18 cellular contexts compared by ENCODE assay signal in genomic region chr13:34561033-34561432, GRCh38.
DNase-seq lines count a peak whose midpoint lies in the region; ATAC-seq and TF ChIP-seq lines count a peak whose summit lies in the region.
"Had no signal": no experiment of that assay in that cellular context is flagged by ENCODE, and none has a peak within 500 bp of the region (broad histone marks: within the 10 kb centered on the region; RNA-seq: fewer than 3 reads in every experiment).

No MANE protein-coding gene starts in this region.

- H3K27me3 ChIP-seq in adrenal gland, result no peaks in the 10 kb centered on the region
- H3K27me3 ChIP-seq: BLaER1 had no signal

- H3K4me3 ChIP-seq in adrenal gland, result no peak overlapping the region
- H3K4me3 ChIP-seq: BLaER1, GM12878, HAP-1 had no signal

- DNase-seq in middle frontal gyrus (ENCODE audit: extremely low spot score, low spot score) (peak; percentile 33), occipital lobe (lab: John Stamatoyannopoulos, UW) (peak; percentile 37), adrenal gland (no peak), T-helper 1 cell (no peak), GDM1 (lab: John Stamatoyannopoulos, UW) (no peak)
- DNase-seq: Caco-2; CD4-positive, CD25-positive, alpha-beta regulatory T cell; CD8-positive, alpha-beta T cell; DMS153; DND-41; GOT3; HFFc6 had no signal

- no peaks in the 10 kb centered on the region for H3K4me1 ChIP-seq in adrenal gland (replicated peaks in 1 of 2)
- H3K4me1 ChIP-seq: BLaER1, HAP-1 had no signal

- no peak for TF ChIP-seq CTCF in adrenal gland (IDR thresholded peaks at IDR 0.05)

- TF ChIP-seq POLR2A in adrenal gland (IDR thresholded peaks at IDR 0.05), result no peak

- intact Hi-C loops in adrenal gland (cut with DNase I), result no loop called here

- WGBS in adrenal gland, 4 donors, result 72 to 89% (median 77%) methylated on average over 7 of the region's 7 CpGs

- H3K27ac ChIP-seq in cingulate gyrus (ENCODE audit: low read depth, low read length) (peak overlapping the region; percentile 47), adrenal gland (no peak overlapping the region)
- H3K27ac ChIP-seq: BLaER1, C4-2B had no signal

- no peaks in the 10 kb centered on the region for H3K36me3 ChIP-seq in adrenal gland (replicated peaks in 1 of 2)
- H3K36me3 ChIP-seq: BLaER1, HAP-1 had no signal

- H3K9me3 ChIP-seq in adrenal gland (replicated peaks in 1 of 3), result no peaks in the 10 kb centered on the region
- H3K9me3 ChIP-seq: BLaER1, Caco-2, HAP-1 had no signal

- ATAC-seq in GM21528 (IDR thresholded peaks at IDR 0.05; ENCODE audit: low FRiP score, unreplicated experiment), result no peak
- ATAC-seq: CD8-positive, alpha-beta T cell; GM12878 had no signal

Comparison
In these comparisons a context has a peak if more than half of its experiments do, and no peak if none do; other contexts are left out.
1. DNase-seq: peak in middle frontal gyrus (single experiment) and occipital lobe (single experiment); none in adrenal gland (0 of 7), T-helper 1 cell (0 of 5) and GDM1 (single experiment).